ENCODE assay signal across 3 cellular contexts in the genomic region with DNA sequence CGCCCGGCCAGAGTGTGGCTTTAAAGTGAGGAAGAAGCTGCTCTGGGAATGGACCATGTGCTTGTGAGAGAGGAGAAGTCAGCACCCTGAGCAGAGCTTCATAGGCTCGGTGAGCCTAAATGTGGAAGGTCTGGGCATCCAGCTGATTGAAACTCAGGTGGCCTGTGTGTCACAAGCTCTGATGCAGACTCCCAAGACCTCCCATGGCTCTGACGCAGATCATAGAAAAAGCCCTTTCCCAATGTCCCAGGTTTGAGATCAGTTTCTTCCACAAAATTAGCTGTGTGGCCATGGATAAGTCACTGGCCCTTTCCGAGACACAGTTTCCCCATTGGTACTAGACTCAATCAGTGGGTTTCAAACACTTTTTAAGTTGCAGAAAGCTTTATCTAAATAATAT.
"Had no signal": no experiment of that assay in that cellular context is flagged by ENCODE, and none has a peak within 500 bp of the region (broad histone marks: within the 10 kb centered on the region; RNA-seq: fewer than 3 reads in every experiment).

No MANE protein-coding gene starts in this region.

- ATAC-seq: GM12878 had no signal

- H3K4me3 ChIP-seq: GM12878 had no signal

- DNase-seq: GDM1, GF-D8 had no signal
